19 cellular contexts compared by ENCODE assay signal in the genomic region with DNA sequence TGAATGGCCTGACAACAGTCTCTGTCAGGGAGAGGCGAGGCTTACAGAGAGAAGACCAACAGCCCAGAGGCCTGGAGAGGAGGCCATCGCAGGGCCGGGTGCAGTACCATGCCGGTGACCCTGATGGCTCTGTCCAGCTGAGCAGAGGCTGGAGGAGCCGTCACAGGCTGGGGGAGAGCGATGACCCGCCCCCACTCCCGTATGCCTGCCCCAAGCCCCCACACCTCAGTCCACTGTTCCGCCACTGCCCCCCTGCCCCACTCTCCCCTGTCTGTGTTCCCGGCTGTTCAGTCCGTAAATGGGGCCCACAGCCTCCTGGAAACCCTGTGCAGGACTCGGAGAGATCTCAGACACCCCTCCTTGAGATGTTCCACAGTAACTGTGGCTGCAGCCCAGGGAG. TPM values are rescaled to one million over a fixed set of nuclear protein-coding genes. Genes with fewer than 3 reads are reported as not detected.
"Had no signal": no experiment of that assay in that cellular context is flagged by ENCODE, and none has a peak within 500 bp of the region (broad histone marks: within the 10 kb centered on the region; RNA-seq: fewer than 3 reads in every experiment).

No MANE protein-coding gene starts in this region.

- H3K4me1 ChIP-seq: adrenal gland, gastrocnemius medialis, psoas muscle had no signal

- ATAC-seq: activated CD4-positive, alpha-beta T cell treated with anti-CD3 and anti-CD28 coated beads for 36 hours; activated CD8-positive, alpha-beta T cell treated with anti-CD3 and anti-CD28 coated beads, Interleukin-2, amount 10 ng/mL, durations not matched to agents 7 days and 5 days; gastrocnemius medialis; natural killer cell treated with Interleukin-12 subunit alpha and Interleukin-12 subunit beta and Interleukin-15 and Interleukin-18, amount 100 ng/mL, for 72 hours; psoas muscle had no signal

- H3K9me3 Mint-ChIP-seq: natural killer cell treated with Interleukin-12 subunit alpha and Interleukin-12 subunit beta and Interleukin-15 and Interleukin-18, amount 100 ng/mL, for 72 hours had no signal

- H3K27me3 Mint-ChIP-seq: activated CD4-positive, alpha-beta T cell treated with anti-CD3 and anti-CD28 coated beads for 36 hours had no signal

- H3K4me3 ChIP-seq: adrenal gland, gastrocnemius medialis, hepatocyte, psoas muscle, thyroid gland, vagina had no signal

- H3K9me3 ChIP-seq: adrenal gland, gastrocnemius medialis, psoas muscle, thyroid gland, vagina had no signal

- H3K4me1 Mint-ChIP-seq: activated CD4-positive, alpha-beta T cell treated with anti-CD3 and anti-CD28 coated beads for 36 hours had no signal

- DNase-seq: activated CD4-positive, alpha-beta T cell treated with anti-CD3 and anti-CD28 coated beads for 36 hours; activated CD8-positive, alpha-beta memory T cell treated with anti-CD3 and anti-CD28 coated beads, Interleukin-2, amount 50 U/mL, for 48 hours; activated CD8-positive, alpha-beta T cell treated with anti-CD3 and anti-CD28 coated beads, Interleukin-2, amount 10 ng/mL, durations not matched to agents 7 days and 5 days; activated naive CD4-positive, alpha-beta T cell treated with Interleukin-2 at 50 U/mL for 16 hours; adrenal gland; central memory CD4-positive, alpha-beta T cell; cortex of kidney; effector memory CD4-positive, alpha-beta T cell; gastrocnemius medialis; occipital lobe; stimulated activated CD4-positive, alpha-beta T cell treated with anti-CD3 and anti-CD28 coated beads, Interleukin-4, amount 100 ng/mL, for 1 hour; stimulated activated CD8-positive, alpha-beta memory T cell treated with anti-CD3 and anti-CD28 coated beads, Interleukin-4, amount 100 ng/mL, for 48 hours; thyroid gland; WERI-Rb-1 had no signal

- H3K27me3 ChIP-seq: adrenal gland, gastrocnemius medialis, hepatocyte, thyroid gland, vagina had no signal

- H3K4me3 Mint-ChIP-seq: activated CD4-positive, alpha-beta T cell treated with anti-CD3 and anti-CD28 coated beads for 36 hours; activated CD8-positive, alpha-beta T cell treated with anti-CD3 and anti-CD28 coated beads, Interleukin-2, amount 10 ng/mL, durations not matched to agents 7 days and 5 days; natural killer cell treated with Interleukin-12 subunit alpha and Interleukin-12 subunit beta and Interleukin-15 and Interleukin-18, amount 100 ng/mL, for 72 hours had no signal

- H3K27ac ChIP-seq: adrenal gland, epithelial cell of prostate, gastrocnemius medialis, hepatocyte, psoas muscle, thyroid gland, WERI-Rb-1 had no signal

- H3K36me3 Mint-ChIP-seq: natural killer cell treated with Interleukin-12 subunit alpha and Interleukin-12 subunit beta and Interleukin-15 and Interleukin-18, amount 100 ng/mL, for 72 hours had no signal

- H3K27ac Mint-ChIP-seq: natural killer cell treated with Interleukin-12 subunit alpha and Interleukin-12 subunit beta and Interleukin-15 and Interleukin-18, amount 100 ng/mL, for 72 hours had no signal

- H3K36me3 ChIP-seq: adrenal gland, gastrocnemius medialis, thyroid gland, vagina, WERI-Rb-1 had no signal

RNA-seq across cellular contexts. Expression of a gene that starts 29.4 kb away (rescaled TPM):
- total RNA-seq: hepatocyte had no signal
